ENCODE assay signal across 26 cellular contexts in the genomic region with DNA sequence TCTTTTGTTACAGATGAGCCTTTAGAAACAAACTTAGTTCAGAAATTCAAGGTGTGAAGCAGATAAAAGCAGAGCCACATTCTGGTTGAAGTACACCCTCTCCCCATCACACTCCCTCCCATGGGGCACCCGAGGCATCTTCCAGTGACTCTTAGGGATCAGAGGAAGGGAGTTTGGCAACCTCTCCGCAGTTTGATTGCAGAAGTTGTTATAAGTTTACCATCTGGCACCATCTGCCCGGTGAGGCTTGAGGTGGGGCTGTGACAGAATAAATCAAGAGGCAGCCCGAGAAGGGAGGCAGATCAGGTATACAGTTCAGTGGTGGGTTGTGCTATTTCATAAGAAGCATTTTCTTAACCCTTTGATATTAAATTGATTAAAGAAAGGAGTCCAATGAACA.
"Had no signal": no experiment of that assay in that cellular context is flagged by ENCODE, and none has a peak within 500 bp of the region (broad histone marks: within the 10 kb centered on the region; RNA-seq: fewer than 3 reads in every experiment).

No MANE protein-coding gene starts in this region.

- H3K27ac Mint-ChIP-seq: activated naive CD4-positive, alpha-beta T cell treated with anti-CD3 and anti-CD28 coated beads, Interleukin-2, amount 50 U/mL, for 72 hours; activated T-cell treated with anti-CD3 and anti-CD28 coated beads, Interleukin-2, amount 50 U/mL, for 72 hours; nephron; progenitor cell of endocrine pancreas had no signal

- H3K27me3 ChIP-seq: esophagus squamous epithelium, testis had no signal

- H3K36me3 ChIP-seq: esophagus squamous epithelium, left ventricle myocardium inferior had no signal

- H3K36me3 Mint-ChIP-seq: activated naive CD4-positive, alpha-beta T cell treated with anti-CD3 and anti-CD28 coated beads, Interleukin-2, amount 50 U/mL, for 72 hours had no signal

- H3K4me3 ChIP-seq: esophagus squamous epithelium, left ventricle myocardium inferior, skin epidermis, testis had no signal

- H3K4me3 Mint-ChIP-seq: activated T-cell treated with anti-CD3 and anti-CD28 coated beads, Interleukin-2, amount 50 U/mL, for 72 hours; central memory CD8-positive, alpha-beta T cell; nephron had no signal

- ATAC-seq: activated naive CD4-positive, alpha-beta T cell treated with anti-CD3 and anti-CD28 coated beads, Interleukin-2, amount 50 U/mL, for 72 hours; activated T-cell treated with anti-CD3 and anti-CD28 coated beads, Interleukin-2, amount 50 U/mL, for 72 hours; sciatic nerve; stimulated activated naive CD8-positive, alpha-beta T cell treated with anti-CD3 and anti-CD28 coated beads, Interleukin-15, Interleukin-2, amounts not matched to agents 100 U/mL and 50 U/mL, for 24 hours had no signal

- H3K9me3 Mint-ChIP-seq: activated naive CD4-positive, alpha-beta T cell treated with anti-CD3 and anti-CD28 coated beads, Interleukin-2, amount 50 U/mL, for 72 hours; activated T-cell treated with anti-CD3 and anti-CD28 coated beads, Interleukin-2, amount 50 U/mL, for 72 hours; central memory CD8-positive, alpha-beta T cell; nephron had no signal

- DNase-seq: activated CD4-positive, alpha-beta T cell treated with anti-CD3 and anti-CD28 coated beads for 4 hours; activated CD4-positive, alpha-beta T cell treated with anti-CD3 and anti-CD28 coated beads, Interleukin-2, amount 50 U/mL, for 4 hours; activated CD4-positive, CD25-positive, alpha-beta regulatory T cell; activated naive CD4-positive, alpha-beta T cell; activated T-cell treated with anti-CD3 and anti-CD28 coated beads for 4 hours; activated T-cell treated with anti-CD3 and anti-CD28 coated beads, Interleukin-2, amount 50 U/mL, for 72 hours; anterior cingulate cortex; dermis blood vessel endothelial cell; effector CD8-positive, alpha-beta T cell; esophagus squamous epithelium; foreskin melanocyte; kidney glomerular epithelial cell; left ventricle myocardium inferior; retina; stimulated activated CD4-positive, alpha-beta T cell treated with anti-CD3 and anti-CD28 coated beads, Interleukin-12 subunit alpha, Interleukin-12 subunit beta, amount 100 ng/mL, for 4 hours; stimulated activated CD4-positive, alpha-beta T cell treated with anti-CD3 and anti-CD28 coated beads, Interleukin-4, amount 100 ng/mL, for 1 hour; stimulated activated naive CD8-positive, alpha-beta T cell treated with anti-CD3 and anti-CD28 coated beads, Interleukin-15, Interleukin-2, amounts not matched to agents 100 U/mL and 50 U/mL, for 24 hours; testis; trophoblast cell had no signal

- H3K9me3 ChIP-seq: esophagus squamous epithelium, left ventricle myocardium inferior, testis had no signal

- H3K4me1 ChIP-seq: esophagus squamous epithelium, left ventricle myocardium inferior, testis had no signal

- H3K4me1 Mint-ChIP-seq: central memory CD8-positive, alpha-beta T cell had no signal

- H3K27ac ChIP-seq: epithelial cell of prostate, esophagus squamous epithelium, left ventricle myocardium inferior, skin epidermis, testis had no signal
